ENCODE assay signal across 23 cellular contexts in the genomic region with DNA sequence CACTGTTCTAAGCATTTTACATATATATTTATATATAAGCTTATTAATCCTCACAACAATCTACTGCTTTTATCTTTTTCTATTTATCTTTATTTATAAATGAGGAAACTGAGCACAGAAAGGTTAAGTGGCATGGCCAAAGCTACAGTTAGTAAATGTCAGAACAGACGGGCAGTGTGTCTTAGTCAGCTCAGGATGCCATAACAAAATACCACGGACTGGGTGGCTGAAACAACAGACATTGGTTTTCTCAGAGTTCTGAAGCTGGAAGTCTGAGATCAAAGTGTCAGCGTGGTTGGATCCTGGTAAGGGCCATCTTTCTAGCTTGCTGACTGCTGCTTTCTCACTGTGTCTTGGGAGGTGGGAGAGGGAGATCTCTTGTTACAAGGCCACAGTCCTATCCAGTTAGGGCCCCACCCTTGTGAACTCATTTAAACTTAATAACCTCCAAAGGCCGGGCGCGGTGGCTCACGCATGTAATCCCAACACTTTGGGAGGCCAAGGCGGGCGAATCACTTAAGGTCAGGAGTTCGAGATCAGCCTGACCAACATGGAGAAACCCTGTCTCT. TPM values are rescaled to one million over a fixed set of nuclear protein-coding genes. Genes with fewer than 3 reads are reported as not detected.
DNase-seq lines count a peak whose midpoint lies in the region; ATAC-seq and TF ChIP-seq lines count a peak whose summit lies in the region.
"Had no signal": no experiment of that assay in that cellular context is flagged by ENCODE, and none has a peak within 500 bp of the region (broad histone marks: within the 10 kb centered on the region; RNA-seq: fewer than 3 reads in every experiment).

No MANE protein-coding gene starts in this region.

- H4K20me1 ChIP-seq in DND-41 (ENCODE audit: insufficient read depth, low read length), result no peaks in the 10 kb centered on the region

- TF ChIP-seq CTCF in DND-41 (IDR thresholded peaks at IDR 0.05; ENCODE audit: borderline replicate concordance, extremely low read depth, low read length, poor library complexity, severe bottlenecking), result no peak

- H3K9ac ChIP-seq in DND-41 (ENCODE audit: low read depth, low read length), result no peak overlapping the region

- no peaks in the 10 kb centered on the region for H3K9me3 ChIP-seq in DND-41 (ENCODE audit: insufficient read depth, low read length, severe bottlenecking)
- H3K9me3 ChIP-seq: BE2C had no signal

- no peaks in the 10 kb centered on the region for H3K4me1 ChIP-seq in DND-41 (ENCODE audit: insufficient read depth, low read length)
- H3K4me1 ChIP-seq: BE2C had no signal

- ATAC-seq in DND-41 (ENCODE audit: insufficient read depth, low read depth) (peak; percentile 50; the same call in 2 of the 3 replicates), HG03354 (IDR thresholded peaks at IDR 0.05; ENCODE audit: poor library complexity, severe bottlenecking, unreplicated experiment) (no peak), GM21786 (IDR thresholded peaks at IDR 0.05; ENCODE audit: unreplicated experiment) (no peak), GM18909 (IDR thresholded peaks at IDR 0.05; ENCODE audit: poor library complexity, unreplicated experiment) (no peak)
- ATAC-seq: HCT116 had no signal

- H3K4me2 ChIP-seq in DND-41 (ENCODE audit: insufficient read depth, low read length), result no peak overlapping the region

- no peak overlapping the region for H3K4me3 ChIP-seq in DND-41 (ENCODE audit: low read depth in 1 of 2, low read length in 2 of 2)

- no peak overlapping the region for H3K27ac ChIP-seq in DND-41 (ENCODE audit: low read length)

- no peaks in the 10 kb centered on the region for H3K79me2 ChIP-seq in DND-41 (ENCODE audit: insufficient read depth, low read length)

- DNase-seq in DND-41, result peak; percentile 19
- DNase-seq in Daoy (ENCODE audit: low read depth), result peak; percentile 32
- DNase-seq in MV-4-11 (lab: John Stamatoyannopoulos, UW), result peak; percentile 21
- DNase-seq in astrocyte of the hippocampus (ENCODE audit: low read depth, low spot score), result peak; percentile 3
- no peak for DNase-seq in activated effector memory CD4-positive, alpha-beta T cell treated with anti-CD3 and anti-CD28 coated beads, Interleukin-2, amount 50 U/mL, for 16 hours
- DNase-seq: ACHN; BE2C; C1 segment of cervical spinal cord; CD4-positive, CD25-positive, alpha-beta regulatory T cell; CD8-positive, alpha-beta memory T cell; COR-L47; DMS 273 treated with DMSO at 0.1 percent for 48 hours; DMS53; GDM1; GOT3; H7; IMR-90; Karpas-422; KBM-7 had no signal

- no peak overlapping the region for H2AFZ ChIP-seq in DND-41 (ENCODE audit: low read depth, low read length)

- no peaks in the 10 kb centered on the region for H3K36me3 ChIP-seq in DND-41 (ENCODE audit: insufficient read depth, low read length)
- H3K36me3 ChIP-seq: BE2C had no signal

- peaks cover 3% of the 10 kb centered on the region for H3K27me3 ChIP-seq in DND-41 (ENCODE audit: insufficient read depth, low read length, poor library complexity)
- H3K27me3 ChIP-seq: BE2C had no signal

RNA-seq across cellular contexts. Expression of a gene that starts 19.8 kb away (rescaled TPM):
- not detected in 2 replicates for total RNA-seq in Daoy (2014; rRNA removed; shearing (Covaris generic))
- total RNA-seq: CD4-positive, CD25-positive, alpha-beta regulatory T cell; CD8-positive, alpha-beta memory T cell; IMR-90 had no signal

RNA-seq across cellular contexts. Expression of a gene that starts 30.4 kb away (rescaled TPM):
- total RNA-seq in Daoy (2014; rRNA removed; shearing (Covaris generic)), result 1,331 and 1,352 TPM in 2 replicates
